ENCODE assay signal across 10 cellular contexts in genomic region chr17:42845918-42846593, GRCh38. TPM values are rescaled to one million over a fixed set of nuclear protein-coding genes. Genes with fewer than 3 reads are reported as not detected.
DNase-seq lines count a peak whose midpoint lies in the region; ATAC-seq, FAIRE-seq and TF ChIP-seq lines count a peak whose summit lies in the region.
"Had no signal": no experiment of that assay in that cellular context is flagged by ENCODE, and none has a peak within 500 bp of the region (broad histone marks: within the 10 kb centered on the region; RNA-seq: fewer than 3 reads in every experiment).

No MANE protein-coding gene starts in this region.

- peaks cover 14% of the 10 kb centered on the region for H3K79me1 ChIP-seq in mesenchymal stem cell (replicated peaks; ENCODE audit: low read length, poor library complexity, severe bottlenecking)

- H2AFZ ChIP-seq in HepG2 (ENCODE audit: low read length) (no peak overlapping the region), mesenchymal stem cell (ENCODE audit: low read depth, low read length) (no peak overlapping the region)

- TF ChIP-seq POLR2A in HepG2 (IDR thresholded peaks at IDR 0.05; ENCODE audit: insufficient read depth in 1 of 2, low read depth in 2 of 2, low read length in 2 of 2) = no peak
- no peak for TF ChIP-seq POLR2A in right lobe of liver (IDR thresholded peaks at IDR 0.05)

- TF ChIP-seq CTCF in HepG2 (CRISPR knock-in tag; IDR thresholded peaks at IDR 0.05) = no peak
- no peak for TF ChIP-seq CTCF in right lobe of liver (IDR thresholded peaks at IDR 0.05)
- no peak for TF ChIP-seq CTCF in upper lobe of right lung (IDR thresholded peaks at IDR 0.05)
- TF ChIP-seq CTCF in WERI-Rb-1 (IDR thresholded peaks at IDR 0.05; ENCODE audit: low read depth, low read length) = no peak

- no peaks in the 10 kb centered on the region for H3K27me3 Mint-ChIP-seq in activated T-cell treated with anti-CD3 and anti-CD28 coated beads, Interleukin-2, amount 50 U/mL, for 4 hours (ENCODE audit: low read depth)

- H2BK120ac ChIP-seq in mesenchymal stem cell (ENCODE audit: low read depth, low read length) = no peak overlapping the region

- BruUV-seq in HepG2 (replicated peaks; lab: Mats Ljungman, UMichigan) = no TSS peak

- CTCF ChIA-PET in HepG2 (lab: Yijun Ruan, JAX; ENCODE audit: low intra/inter-chr PET ratio, low total read pairs) = no interaction called here

- H3K14ac ChIP-seq in mesenchymal stem cell (ENCODE audit: low read length in 2 of 2) = no peak overlapping the region

- H3K9me3 Mint-ChIP-seq in activated T-cell treated with anti-CD3 and anti-CD28 coated beads, Interleukin-2, amount 50 U/mL, for 4 hours = no peaks in the 10 kb centered on the region

- H3K4me3 ChIP-seq in HepG2 (replicated peaks in 1 of 3; ENCODE audit: insufficient read depth in 1 of 3, low read depth in 2 of 3, low read length in 3 of 3) (no peak overlapping the region), right lobe of liver (no peak overlapping the region), mesenchymal stem cell (ENCODE audit: insufficient read depth in 1 of 2, low read depth in 1 of 2, low read length in 2 of 2) (no peak overlapping the region), upper lobe of right lung (no peak overlapping the region), WERI-Rb-1 (ENCODE audit: low read depth, low read length) (no peak overlapping the region)
- H3K4me3 ChIP-seq: dorsolateral prefrontal cortex, prostate gland had no signal

- WGBS in HepG2 (ENCODE audit: low lambda C conversion rate) = 93% methylated on average over 7 of the region's 7 CpGs
- 52% methylated on average over 4 of the region's 7 CpGs for WGBS in right lobe of liver (ENCODE audit: insufficient coverage, low coverage, low lambda C conversion rate, missing lambda C conversion rate)
- WGBS in mesenchymal stem cell = 93% methylated on average over 6 of the region's 7 CpGs

- no peak for TF ChIP-seq RAD21 in HepG2 (CRISPR knock-in tag; IDR thresholded peaks at IDR 0.05)

- H3K27ac ChIP-seq in HepG2 (ENCODE audit: extremely low read length, insufficient read depth, low read length) (no peak overlapping the region), right lobe of liver (no peak overlapping the region), mesenchymal stem cell (ENCODE audit: low read length, poor library complexity, severe bottlenecking) (no peak overlapping the region), upper lobe of right lung (peak overlapping the region; percentile 27), WERI-Rb-1 (no peak overlapping the region)
- H3K27ac ChIP-seq: prostate gland had no signal

- no peak overlapping the region for H3K18ac ChIP-seq in mesenchymal stem cell (ENCODE audit: low read depth in 1 of 2, low read length in 2 of 2)

- no peak overlapping the region for H3K4me3 Mint-ChIP-seq in activated T-cell treated with anti-CD3 and anti-CD28 coated beads, Interleukin-2, amount 50 U/mL, for 4 hours

- no peak overlapping the region for H2BK15ac ChIP-seq in mesenchymal stem cell (ENCODE audit: low read depth, poor library complexity, severe bottlenecking)

- no peak overlapping the region for H3K23ac ChIP-seq in mesenchymal stem cell (ENCODE audit: low read length in 2 of 2)

- POLR2A ChIA-PET in HepG2 (lab: Yijun Ruan, JAX) = interaction anchor here (1.0 to 5.0 kb wide), 8 partner anchors 9 to 91 kb away, joined by 3 to 39 read pairs (median 8); partner anchors contain the start of gene BECN1

- H3K4ac ChIP-seq in mesenchymal stem cell (ENCODE audit: low read depth in 1 of 2, low read length in 2 of 2) = no peak overlapping the region

- H3K79me2 ChIP-seq in HepG2 (ENCODE audit: insufficient read depth, low read length) = no peaks in the 10 kb centered on the region

- H2BK12ac ChIP-seq in mesenchymal stem cell (ENCODE audit: low read length in 2 of 2) = no peak overlapping the region

- DNase-seq in HepG2 (ENCODE audit: low spot score) (no peak), right lobe of liver (no peak), mesenchymal stem cell (no peak), upper lobe of right lung (no peak), medulla oblongata (ENCODE audit: extremely low spot score) (no peak), WERI-Rb-1 (no peak)
- DNase-seq in activated T-cell treated with anti-CD3 and anti-CD28 coated beads, Interleukin-2, amount 50 U/mL, for 4 hours = no peak
- DNase-seq: dorsolateral prefrontal cortex had no signal

- peaks cover 25% of the 10 kb centered on the region for H3K36me3 Mint-ChIP-seq in activated T-cell treated with anti-CD3 and anti-CD28 coated beads, Interleukin-2, amount 50 U/mL, for 4 hours (ENCODE audit: insufficient read depth)

- no peaks in the 10 kb centered on the region for H3K27me3 ChIP-seq in HepG2 (ENCODE audit: control insufficient read depth in 1 of 2, insufficient read depth in 2 of 2, low read length in 2 of 2)
- H3K27me3 ChIP-seq in right lobe of liver = no peaks in the 10 kb centered on the region
- peaks cover 5 to 16% of the 10 kb centered on the region in 2 experiments for H3K27me3 ChIP-seq in mesenchymal stem cell (ENCODE audit: control insufficient read depth in 1 of 2, insufficient read depth in 1 of 2, low read length in 2 of 2)
- H3K27me3 ChIP-seq in upper lobe of right lung = no peaks in the 10 kb centered on the region
- no peaks in the 10 kb centered on the region for H3K27me3 ChIP-seq in WERI-Rb-1 (ENCODE audit: insufficient read depth, low read depth, severe bottlenecking)
- H3K27me3 ChIP-seq: dorsolateral prefrontal cortex had no signal

- H3K4me2 ChIP-seq in HepG2 (ENCODE audit: low read depth, low read length) (no peak overlapping the region), mesenchymal stem cell (ENCODE audit: low read length, poor library complexity, severe bottlenecking) (no peak overlapping the region)

- H3K9me3 ChIP-seq in HepG2 (ENCODE audit: low read length) (no peaks in the 10 kb centered on the region), right lobe of liver (no peaks in the 10 kb centered on the region), mesenchymal stem cell (ENCODE audit: control insufficient read depth, low read length) (no peaks in the 10 kb centered on the region), upper lobe of right lung (no peaks in the 10 kb centered on the region), WERI-Rb-1 (ENCODE audit: severe bottlenecking) (no peaks in the 10 kb centered on the region)
- H3K9me3 ChIP-seq: prostate gland had no signal

- no peak overlapping the region for H2BK5ac ChIP-seq in mesenchymal stem cell (ENCODE audit: low read depth, low read length, poor library complexity, severe bottlenecking)

- H4K20me1 ChIP-seq in HepG2 (ENCODE audit: insufficient read depth, low read length) = no peaks in the 10 kb centered on the region

- ATAC-seq in HepG2 (no peak), right lobe of liver (no peak), upper lobe of right lung (peak; percentile 67), GM18861 (IDR thresholded peaks at IDR 0.05; ENCODE audit: unreplicated experiment) (no peak)
- ATAC-seq in activated T-cell treated with anti-CD3 and anti-CD28 coated beads, Interleukin-2, amount 50 U/mL, for 4 hours = peak; percentile 68 to 83

- intact Hi-C loops in HepG2 (cut with micrococcal nuclease; ENCODE audit: unreplicated experiment) (no loop called here), right lobe of liver (cut with DNase I) (loop anchor here in 1 of 2 donors (5.0 kb wide), 2 partner anchors 71 to 86 kb away; no protein-coding TSS in a partner anchor), upper lobe of right lung (cut with DNase I) (no loop called here)

- H3K36me3 ChIP-seq in HepG2 (replicated peaks in 1 of 2; ENCODE audit: control insufficient read depth in 1 of 2, insufficient read depth in 2 of 2, low read length in 2 of 2) = peaks cover 32 to 46% of the 10 kb centered on the region in 2 experiments
- H3K36me3 ChIP-seq in right lobe of liver = peaks cover 0 to 39% (median 4%) of the 10 kb centered on the region in 4 donors
- H3K36me3 ChIP-seq in mesenchymal stem cell (ENCODE audit: control insufficient read depth in 1 of 2, insufficient read depth in 2 of 2, low read depth in 1 of 2, low read length in 2 of 2) = peaks cover 46 to 47% of the 10 kb centered on the region in 2 experiments
- H3K36me3 ChIP-seq in upper lobe of right lung = peaks cover 47% of the 10 kb centered on the region
- peaks cover 47% of the 10 kb centered on the region for H3K36me3 ChIP-seq in WERI-Rb-1
- H3K36me3 ChIP-seq: prostate gland had no signal

- H3K4me1 ChIP-seq in HepG2 (ENCODE audit: insufficient read depth, low read length) = peaks cover 26% of the 10 kb centered on the region
- peaks cover 0 to 17% (median 5%) of the 10 kb centered on the region in 4 donors for H3K4me1 ChIP-seq in right lobe of liver
- peaks cover 11% of the 10 kb centered on the region for H3K4me1 ChIP-seq in mesenchymal stem cell (ENCODE audit: control insufficient read depth, insufficient read depth, low read depth, low read length)
- H3K4me1 ChIP-seq in upper lobe of right lung = peaks cover 32% of the 10 kb centered on the region
- H3K4me1 ChIP-seq: prostate gland had no signal

- in situ Hi-C loops in HepG2 (cut with HindIII; ENCODE audit: extremely low pct_ligation_motif_present, low pct_unique_long_range_greater_than_20kb) = loop anchor here (10.0 kb wide), 1 partner anchor 139 kb away; the partner anchor contains the start of genes PTGES3L and RUNDC1

- no peak overlapping the region for H2AK5ac ChIP-seq in mesenchymal stem cell (ENCODE audit: low read length, severe bottlenecking)

- peaks cover 11% of the 10 kb centered on the region for H3K4me1 Mint-ChIP-seq in activated T-cell treated with anti-CD3 and anti-CD28 coated beads, Interleukin-2, amount 50 U/mL, for 4 hours (ENCODE audit: low read depth)

- H3K9ac ChIP-seq in HepG2 (ENCODE audit: insufficient read depth, low read depth, low read length) (no peak overlapping the region), mesenchymal stem cell (ENCODE audit: low read length) (peak overlapping the region; percentile 44)

- FAIRE-seq in HepG2 (lab: Jason Lieb, UNC) = no peak

- TF ChIP-seq EP300 in HepG2 (IDR thresholded peaks at IDR 0.05; ENCODE audit: low read depth in 2 of 2, low read length in 2 of 2) (no peak), HepG2 (CRISPR knock-in tag; IDR thresholded peaks at IDR 0.05; ENCODE audit: borderline replicate concordance) (no peak)

- H4K8ac ChIP-seq in mesenchymal stem cell (ENCODE audit: low read length) = no peak overlapping the region

- H4K91ac ChIP-seq in mesenchymal stem cell (ENCODE audit: low read length) = no peak overlapping the region

RNA-seq across cellular contexts. Expression of gene AOC2, which starts 1.7 kb away (rescaled TPM):
- 0.55 and 1.2 TPM in 2 replicates for total RNA-seq in HepG2 (2016; rRNA removed; fragmentation: Illumina TruSeq; extraction: Trizol)
- total RNA-seq in HepG2 (2016; cell fraction: cytosol; rRNA removed; fragmentation: Illumina TruSeq; extraction: Trizol; ENCODE audit: low read depth) = not detected in 2 replicates
- total RNA-seq in HepG2 (2016; cell fraction: insoluble cytoplasmic fraction; rRNA removed; fragmentation: Illumina TruSeq; extraction: Trizol) = 0.30 and 1.3 TPM in 2 replicates
- 0.31 and 0.38 TPM in 2 replicates for total RNA-seq in HepG2 (2016; cell fraction: membrane; rRNA removed; fragmentation: Illumina TruSeq; extraction: Trizol)
- total RNA-seq in HepG2 (2016; cell fraction: nucleus; rRNA removed; fragmentation: Illumina TruSeq; extraction: Trizol) = 2.2 and 3.5 TPM in 2 replicates
- 3.3 and 5.1 TPM in 2 replicates for polyA plus RNA-seq in HepG2 (2011; rRNA removed)
- 1.7 TPM in 2 replicates for polyA plus RNA-seq in HepG2 (2011; cell fraction: cytosol; rRNA removed)
- polyA plus RNA-seq in HepG2 (2011; cell fraction: nucleus; rRNA removed) = 21.9 and 26.2 TPM in 2 replicates
- polyA plus RNA-seq in HepG2 (2012) = 2.7 and 9.2 TPM in 2 replicates
- polyA plus RNA-seq in HepG2 (2016; cell fraction: cytosol; fragmentation: Illumina TruSeq; extraction: Trizol; ENCODE audit: low read depth) = 0.10 and 0.19 TPM in 2 replicates
- 0.66 and 0.95 TPM in 2 replicates for polyA plus RNA-seq in HepG2 (2016; cell fraction: insoluble cytoplasmic fraction; fragmentation: Illumina TruSeq; extraction: Trizol; ENCODE audit: low read depth)
- polyA plus RNA-seq in HepG2 (2016; cell fraction: membrane; fragmentation: Illumina TruSeq; extraction: Trizol; ENCODE audit: low read depth) = 0.24 and 0.30 TPM in 2 replicates
- 5.9 and 6.2 TPM in 2 replicates for polyA plus RNA-seq in HepG2 (2016; cell fraction: nucleus; fragmentation: Illumina TruSeq; extraction: Trizol; ENCODE audit: insufficient read depth, low read depth)
- 5.1 and 5.5 TPM in 2 replicates for polyA minus RNA-seq in HepG2 (2011; rRNA and poly(A)+ RNA removed; ENCODE audit: low replicate concordance)
- 0.26 and 0.59 TPM in 2 replicates for polyA minus RNA-seq in HepG2 (2011; cell fraction: cytosol; rRNA and poly(A)+ RNA removed)
- polyA minus RNA-seq in HepG2 (2011; cell fraction: nucleus; rRNA and poly(A)+ RNA removed) = 9.8 and 10.3 TPM in 2 replicates
- 1 to 10 TPM in 4 of 6 experiments, under 1 TPM in 2; 0.62 to 2.0 (median 1.4) TPM for total RNA-seq in right lobe of liver
- total RNA-seq in activated T-cell treated with anti-CD3 and anti-CD28 coated beads, Interleukin-2, amount 50 U/mL, for 4 hours = 1 to 10 TPM; 2.7 to 4.1 (median 3.7) TPM
- 0.35 TPM for polyA plus RNA-seq in mesenchymal stem cell (2013, experiment 1 of 2)
- 0.19 TPM for polyA plus RNA-seq in mesenchymal stem cell (2013, experiment 2 of 2)
- total RNA-seq in upper lobe of right lung = 2.0 TPM

RNA-seq across cellular contexts. Expression of gene AOC3, which starts 4.9 kb away (rescaled TPM):
- total RNA-seq in HepG2 (2016; rRNA removed; fragmentation: Illumina TruSeq; extraction: Trizol) (8.7 and 10.4 TPM in 2 replicates), right lobe of liver (10 to 100 TPM in 2 of 6 experiments, 1 to 10 TPM in 4; 3.9 to 14.9 (median 7.1) TPM), upper lobe of right lung (235 TPM)
- 1.1 and 1.3 TPM in 2 replicates for total RNA-seq in HepG2 (2016; cell fraction: cytosol; rRNA removed; fragmentation: Illumina TruSeq; extraction: Trizol; ENCODE audit: low read depth)
- total RNA-seq in HepG2 (2016; cell fraction: insoluble cytoplasmic fraction; rRNA removed; fragmentation: Illumina TruSeq; extraction: Trizol) = 8.4 and 9.5 TPM in 2 replicates
- 5.2 and 5.4 TPM in 2 replicates for total RNA-seq in HepG2 (2016; cell fraction: membrane; rRNA removed; fragmentation: Illumina TruSeq; extraction: Trizol)
- 5.4 and 5.6 TPM in 2 replicates for total RNA-seq in HepG2 (2016; cell fraction: nucleus; rRNA removed; fragmentation: Illumina TruSeq; extraction: Trizol)
- polyA plus RNA-seq in HepG2 (2011; rRNA removed) = 51.7 and 61.0 TPM in 2 replicates
- polyA plus RNA-seq in HepG2 (2011; cell fraction: cytosol; rRNA removed) = 41.8 and 51.7 TPM in 2 replicates
- polyA plus RNA-seq in HepG2 (2011; cell fraction: nucleus; rRNA removed) = 46.4 and 56.2 TPM in 2 replicates
- 44.7 and 61.7 TPM in 2 replicates for polyA plus RNA-seq in HepG2 (2012)
- polyA plus RNA-seq in HepG2 (2016; cell fraction: cytosol; fragmentation: Illumina TruSeq; extraction: Trizol; ENCODE audit: low read depth) = 2.7 and 3.3 TPM in 2 replicates
- polyA plus RNA-seq in HepG2 (2016; cell fraction: insoluble cytoplasmic fraction; fragmentation: Illumina TruSeq; extraction: Trizol; ENCODE audit: low read depth) = 21.1 and 22.0 TPM in 2 replicates
- 6.6 and 6.7 TPM in 2 replicates for polyA plus RNA-seq in HepG2 (2016; cell fraction: membrane; fragmentation: Illumina TruSeq; extraction: Trizol; ENCODE audit: low read depth)
- polyA plus RNA-seq in HepG2 (2016; cell fraction: nucleus; fragmentation: Illumina TruSeq; extraction: Trizol; ENCODE audit: insufficient read depth, low read depth) = 18.7 and 18.9 TPM in 2 replicates
- 0.51 and 56.5 TPM in 2 replicates for polyA minus RNA-seq in HepG2 (2011; rRNA and poly(A)+ RNA removed; ENCODE audit: low replicate concordance)
- 13.8 and 20.0 TPM in 2 replicates for polyA minus RNA-seq in HepG2 (2011; cell fraction: cytosol; rRNA and poly(A)+ RNA removed)
- 11.6 and 18.6 TPM in 2 replicates for polyA minus RNA-seq in HepG2 (2011; cell fraction: nucleus; rRNA and poly(A)+ RNA removed)
- 1 to 10 TPM; 2.1 to 2.6 (median 2.2) TPM for total RNA-seq in activated T-cell treated with anti-CD3 and anti-CD28 coated beads, Interleukin-2, amount 50 U/mL, for 4 hours
- polyA plus RNA-seq in mesenchymal stem cell (2013, experiment 1 of 2) = 0.12 TPM
- 0.08 TPM for polyA plus RNA-seq in mesenchymal stem cell (2013, experiment 2 of 2)

RNA-seq across cellular contexts. Expression of gene PSME3, which starts 12.9 kb away (rescaled TPM):
- total RNA-seq in HepG2 (2016; rRNA removed; fragmentation: Illumina TruSeq; extraction: Trizol) (135 and 202 TPM in 2 replicates), right lobe of liver (10 to 100 TPM; 33.6 to 72.1 (median 42.8) TPM), upper lobe of right lung (89.4 TPM)
- 57.2 and 65.9 TPM in 2 replicates for total RNA-seq in HepG2 (2016; cell fraction: cytosol; rRNA removed; fragmentation: Illumina TruSeq; extraction: Trizol; ENCODE audit: low read depth)
- total RNA-seq in HepG2 (2016; cell fraction: insoluble cytoplasmic fraction; rRNA removed; fragmentation: Illumina TruSeq; extraction: Trizol) = 137 and 184 TPM in 2 replicates
- 87.8 and 99.6 TPM in 2 replicates for total RNA-seq in HepG2 (2016; cell fraction: membrane; rRNA removed; fragmentation: Illumina TruSeq; extraction: Trizol)
- total RNA-seq in HepG2 (2016; cell fraction: nucleus; rRNA removed; fragmentation: Illumina TruSeq; extraction: Trizol) = 85.8 and 91.0 TPM in 2 replicates
- 61.5 and 66.3 TPM in 2 replicates for polyA plus RNA-seq in HepG2 (2011; rRNA removed)
- 46.2 and 72.9 TPM in 2 replicates for polyA plus RNA-seq in HepG2 (2011; cell fraction: cytosol; rRNA removed)
- polyA plus RNA-seq in HepG2 (2011; cell fraction: nucleus; rRNA removed) = 54.8 and 72.6 TPM in 2 replicates
- 70.9 and 82.9 TPM in 2 replicates for polyA plus RNA-seq in HepG2 (2012)
- 40.6 and 52.7 TPM in 2 replicates for polyA plus RNA-seq in HepG2 (2016; cell fraction: cytosol; fragmentation: Illumina TruSeq; extraction: Trizol; ENCODE audit: low read depth)
- polyA plus RNA-seq in HepG2 (2016; cell fraction: insoluble cytoplasmic fraction; fragmentation: Illumina TruSeq; extraction: Trizol; ENCODE audit: low read depth) = 192 and 233 TPM in 2 replicates
- polyA plus RNA-seq in HepG2 (2016; cell fraction: membrane; fragmentation: Illumina TruSeq; extraction: Trizol; ENCODE audit: low read depth) = 79.0 and 86.8 TPM in 2 replicates
- polyA plus RNA-seq in HepG2 (2016; cell fraction: nucleus; fragmentation: Illumina TruSeq; extraction: Trizol; ENCODE audit: insufficient read depth, low read depth) = 115 and 117 TPM in 2 replicates
- polyA minus RNA-seq in HepG2 (2011; rRNA and poly(A)+ RNA removed; ENCODE audit: low replicate concordance) = 45.3 and 91.4 TPM in 2 replicates
- 33.7 and 38.2 TPM in 2 replicates for polyA minus RNA-seq in HepG2 (2011; cell fraction: cytosol; rRNA and poly(A)+ RNA removed)
- 50.2 and 71.4 TPM in 2 replicates for polyA minus RNA-seq in HepG2 (2011; cell fraction: nucleus; rRNA and poly(A)+ RNA removed)
- 100 to 1,000 TPM; 361 to 401 (median 376) TPM for total RNA-seq in activated T-cell treated with anti-CD3 and anti-CD28 coated beads, Interleukin-2, amount 50 U/mL, for 4 hours
- polyA plus RNA-seq in mesenchymal stem cell (2013, experiment 1 of 2) = 108 TPM
- 107 TPM for polyA plus RNA-seq in mesenchymal stem cell (2013, experiment 2 of 2)

RNA-seq across cellular contexts. Expression of gene BECN1, which starts 22.0 kb away (rescaled TPM):
- total RNA-seq in HepG2 (2016; rRNA removed; fragmentation: Illumina TruSeq; extraction: Trizol) (97.2 and 109 TPM in 2 replicates), right lobe of liver (10 to 100 TPM; 29.6 to 48.8 (median 37.4) TPM), upper lobe of right lung (66.7 TPM)
- 55.5 and 62.2 TPM in 2 replicates for total RNA-seq in HepG2 (2016; cell fraction: cytosol; rRNA removed; fragmentation: Illumina TruSeq; extraction: Trizol; ENCODE audit: low read depth)
- total RNA-seq in HepG2 (2016; cell fraction: insoluble cytoplasmic fraction; rRNA removed; fragmentation: Illumina TruSeq; extraction: Trizol) = 93.4 and 107 TPM in 2 replicates
- total RNA-seq in HepG2 (2016; cell fraction: membrane; rRNA removed; fragmentation: Illumina TruSeq; extraction: Trizol) = 110 and 130 TPM in 2 replicates
- total RNA-seq in HepG2 (2016; cell fraction: nucleus; rRNA removed; fragmentation: Illumina TruSeq; extraction: Trizol) = 64.5 and 67.5 TPM in 2 replicates
- polyA plus RNA-seq in HepG2 (2011; rRNA removed) = 77.1 and 82.1 TPM in 2 replicates
- 56.9 and 59.6 TPM in 2 replicates for polyA plus RNA-seq in HepG2 (2011; cell fraction: cytosol; rRNA removed)
- 82.7 and 86.2 TPM in 2 replicates for polyA plus RNA-seq in HepG2 (2011; cell fraction: nucleus; rRNA removed)
- polyA plus RNA-seq in HepG2 (2012) = 71.0 and 75.9 TPM in 2 replicates
- polyA plus RNA-seq in HepG2 (2016; cell fraction: cytosol; fragmentation: Illumina TruSeq; extraction: Trizol; ENCODE audit: low read depth) = 51.4 and 75.4 TPM in 2 replicates
- 112 and 124 TPM in 2 replicates for polyA plus RNA-seq in HepG2 (2016; cell fraction: insoluble cytoplasmic fraction; fragmentation: Illumina TruSeq; extraction: Trizol; ENCODE audit: low read depth)
- polyA plus RNA-seq in HepG2 (2016; cell fraction: membrane; fragmentation: Illumina TruSeq; extraction: Trizol; ENCODE audit: low read depth) = 93.2 and 107 TPM in 2 replicates
- 109 and 113 TPM in 2 replicates for polyA plus RNA-seq in HepG2 (2016; cell fraction: nucleus; fragmentation: Illumina TruSeq; extraction: Trizol; ENCODE audit: insufficient read depth, low read depth)
- 64.5 and 76.4 TPM in 2 replicates for polyA minus RNA-seq in HepG2 (2011; rRNA and poly(A)+ RNA removed; ENCODE audit: low replicate concordance)
- 28.1 and 41.1 TPM in 2 replicates for polyA minus RNA-seq in HepG2 (2011; cell fraction: cytosol; rRNA and poly(A)+ RNA removed)
- polyA minus RNA-seq in HepG2 (2011; cell fraction: nucleus; rRNA and poly(A)+ RNA removed) = 93.6 and 112 TPM in 2 replicates
- 100 to 1,000 TPM; 101 to 121 (median 112) TPM for total RNA-seq in activated T-cell treated with anti-CD3 and anti-CD28 coated beads, Interleukin-2, amount 50 U/mL, for 4 hours
- polyA plus RNA-seq in mesenchymal stem cell (2013, experiment 1 of 2) = 50.2 TPM
- polyA plus RNA-seq in mesenchymal stem cell (2013, experiment 2 of 2) = 52.7 TPM

RNA-seq across cellular contexts. Expression of gene CNTD1, which starts 47.4 kb away (rescaled TPM):
- total RNA-seq in HepG2 (2016; rRNA removed; fragmentation: Illumina TruSeq; extraction: Trizol) (0.11 TPM in 1 of 2 replicates, not detected in the other), right lobe of liver (under 1 TPM in 1 of 6 experiments, not detected in 5; 0.15 TPM), upper lobe of right lung (0.14 TPM)
- not detected in 2 replicates for total RNA-seq in HepG2 (2016; cell fraction: cytosol; rRNA removed; fragmentation: Illumina TruSeq; extraction: Trizol; ENCODE audit: low read depth)
- 0.26 and 0.45 TPM in 2 replicates for total RNA-seq in HepG2 (2016; cell fraction: insoluble cytoplasmic fraction; rRNA removed; fragmentation: Illumina TruSeq; extraction: Trizol)
- total RNA-seq in HepG2 (2016; cell fraction: membrane; rRNA removed; fragmentation: Illumina TruSeq; extraction: Trizol) = not detected in 2 replicates
- total RNA-seq in HepG2 (2016; cell fraction: nucleus; rRNA removed; fragmentation: Illumina TruSeq; extraction: Trizol) = 0.25 TPM in 1 of 2 replicates, not detected in the other
- polyA plus RNA-seq in HepG2 (2011; rRNA removed) = 0.15 and 0.34 TPM in 2 replicates
- polyA plus RNA-seq in HepG2 (2011; cell fraction: cytosol; rRNA removed) = 0.16 and 0.17 TPM in 2 replicates
- polyA plus RNA-seq in HepG2 (2011; cell fraction: nucleus; rRNA removed) = 0.17 TPM in 1 of 2 replicates, not detected in the other
- 1.8 TPM in 2 replicates for polyA plus RNA-seq in HepG2 (2012)
- polyA plus RNA-seq in HepG2 (2016; cell fraction: cytosol; fragmentation: Illumina TruSeq; extraction: Trizol; ENCODE audit: low read depth) = 0.11 TPM in 1 of 2 replicates, not detected in the other
- polyA plus RNA-seq in HepG2 (2016; cell fraction: insoluble cytoplasmic fraction; fragmentation: Illumina TruSeq; extraction: Trizol; ENCODE audit: low read depth) = 0.11 and 0.36 TPM in 2 replicates
- polyA plus RNA-seq in HepG2 (2016; cell fraction: membrane; fragmentation: Illumina TruSeq; extraction: Trizol; ENCODE audit: low read depth) = 0.15 and 0.41 TPM in 2 replicates
- polyA plus RNA-seq in HepG2 (2016; cell fraction: nucleus; fragmentation: Illumina TruSeq; extraction: Trizol; ENCODE audit: insufficient read depth, low read depth) = 0.77 TPM in 1 of 2 replicates, not detected in the other
- not detected in 2 replicates for polyA minus RNA-seq in HepG2 (2011; rRNA and poly(A)+ RNA removed; ENCODE audit: low replicate concordance)
- not detected in 2 replicates for polyA minus RNA-seq in HepG2 (2011; cell fraction: cytosol; rRNA and poly(A)+ RNA removed)
- 0.25 TPM in 1 of 2 replicates, not detected in the other for polyA minus RNA-seq in HepG2 (2011; cell fraction: nucleus; rRNA and poly(A)+ RNA removed)
- not detected for total RNA-seq in activated T-cell treated with anti-CD3 and anti-CD28 coated beads, Interleukin-2, amount 50 U/mL, for 4 hours
- not detected for polyA plus RNA-seq in mesenchymal stem cell (2013, experiment 1 of 2)
- 0.07 TPM for polyA plus RNA-seq in mesenchymal stem cell (2013, experiment 2 of 2)

Comparison
In these comparisons a context has a peak if more than half of its experiments do, and no peak if none do; other contexts are left out.
1. ATAC-seq: peak in activated T-cell treated with anti-CD3 and anti-CD28 coated beads, Interleukin-2, amount 50 U/mL, for 4 hours (2 of 2) and upper lobe of right lung (single experiment); none in HepG2 (single experiment), right lobe of liver (0 of 4) and GM18861 (single experiment).
2. RNA of gene AOC3, which starts 4.9 kb away (total RNA-seq): 235 TPM in upper lobe of right lung (single experiment); 1.1 to 10.4 TPM in HepG2, 3.9 to 14.9 TPM in right lobe of liver and 2.1 to 2.6 TPM in activated T-cell treated with anti-CD3 and anti-CD28 coated beads, Interleukin-2, amount 50 U/mL, for 4 hours; every median in the first group is over 10 times any median in the second.